ENCODE assay signal across 19 cellular contexts in genomic region chr14:105838591-105839424, GRCh38.
DNase-seq lines count a peak whose midpoint lies in the region; ATAC-seq, FAIRE-seq and TF ChIP-seq lines count a peak whose summit lies in the region.
"Had no signal": no experiment of that assay in that cellular context is flagged by ENCODE, and none has a peak within 500 bp of the region (broad histone marks: within the 10 kb centered on the region; RNA-seq: fewer than 3 reads in every experiment).

No MANE protein-coding gene starts in this region.

- no peak overlapping the region for H3K14ac ChIP-seq in H9 (ENCODE audit: insufficient read depth, low read length)

- H2AK5ac ChIP-seq in H9 (ENCODE audit: insufficient read length, low read length), result no peak overlapping the region

- H3K9me3 ChIP-seq in H9 (ENCODE audit: control insufficient read depth, low read depth, low read length) (peaks cover 92% of the 10 kb centered on the region), kidney (ENCODE audit: control insufficient read depth in 1 of 2, low read length in 2 of 2) (no peaks in the 10 kb centered on the region), SJCRH30 (replicated peaks) (no peaks in the 10 kb centered on the region)

- H3K23ac ChIP-seq in H9 (ENCODE audit: insufficient read length, low read depth, low read length), result no peak overlapping the region

- H3K4me3 ChIP-seq in kidney (ENCODE audit: low read length in 2 of 2), result no peak overlapping the region
- H3K4me3 ChIP-seq in SJCRH30, result no peak overlapping the region
- H3K4me3 ChIP-seq: GM23248 had no signal

- no peaks in the 10 kb centered on the region for H4K20me1 ChIP-seq in H9 (ENCODE audit: control insufficient read depth, insufficient read depth, insufficient read length)

- intact Hi-C loops in CD14-positive monocyte (cut with micrococcal nuclease) (no loop called here), kidney (cut with DNase I) (no loop called here)

- no peaks in the 10 kb centered on the region for H3K27me3 ChIP-seq in H9 (ENCODE audit: insufficient read depth, low read length)
- peaks cover 72% of the 10 kb centered on the region for H3K27me3 ChIP-seq in SJCRH30

- H3K27ac ChIP-seq in H9 (ENCODE audit: insufficient read length, low read depth, low read length), result no peak overlapping the region
- no peak overlapping the region for H3K27ac ChIP-seq in kidney (ENCODE audit: low read depth in 2 of 2, low read length in 2 of 2)
- no peak overlapping the region for H3K27ac ChIP-seq in SJCRH30
- H3K27ac ChIP-seq: GM23248, KMS-11, RWPE1 had no signal

- H3K4me1 Mint-ChIP-seq in CD14-positive monocyte, result no peaks in the 10 kb centered on the region
- no peaks in the 10 kb centered on the region for H3K4me1 Mint-ChIP-seq in H9
- peaks cover 37 to 68% of the 10 kb centered on the region in 2 donors for H3K4me1 Mint-ChIP-seq in stimulated activated naive B cell treated with anti-CD40 and anti-IgM and Interleukin-4, amounts not matched to agents 10 μg/mL and 1 μg/mL and 100 μg/mL, for 72 hours
- H3K4me1 Mint-ChIP-seq: CD4-positive, alpha-beta memory T cell had no signal

- H3K23me2 ChIP-seq in H9 (ENCODE audit: insufficient read length, low read depth, low read length, poor library complexity, severe bottlenecking), result no peaks in the 10 kb centered on the region

- no peak overlapping the region for H2BK20ac ChIP-seq in H9 (ENCODE audit: low read depth, low read length, poor library complexity, severe bottlenecking)

- no peak overlapping the region for H4K91ac ChIP-seq in H9 (ENCODE audit: insufficient read length, low read depth, low read length)

- H4K5ac ChIP-seq in H9 (ENCODE audit: insufficient read length, low read depth, low read length), result no peak overlapping the region

- no peak overlapping the region for H2BK15ac ChIP-seq in H9 (ENCODE audit: low read depth, low read length)

- H3T11ph ChIP-seq in H9 (ENCODE audit: low read length), result no peak overlapping the region

- H3K56ac ChIP-seq in H9 (ENCODE audit: insufficient read length, low read depth, low read length), result no peak overlapping the region

- no peak for TF ChIP-seq CTCF in CD14-positive monocyte (IDR thresholded peaks at IDR 0.05)
- no peak for TF ChIP-seq CTCF in H9 (conservative IDR thresholded peaks at IDR 0.05)
- no peak for TF ChIP-seq CTCF in kidney (IDR thresholded peaks at IDR 0.05; ENCODE audit: borderline replicate concordance, extremely low read depth, insufficient read depth)

- no peak overlapping the region for H2AFZ ChIP-seq in H9 (ENCODE audit: low read length)
- H2AFZ ChIP-seq: GM23248 had no signal

- H3K4me3 Mint-ChIP-seq in CD14-positive monocyte (no peak overlapping the region), H9 (no peak overlapping the region)
- peak overlapping the region in 1 of 2 donors; percentile 32 for H3K4me3 Mint-ChIP-seq in stimulated activated naive B cell treated with anti-CD40 and anti-IgM and Interleukin-4, amounts not matched to agents 10 μg/mL and 1 μg/mL and 100 μg/mL, for 72 hours
- H3K4me3 Mint-ChIP-seq: CD4-positive, alpha-beta memory T cell had no signal

- no peak overlapping the region for H4K8ac ChIP-seq in H9 (replicated peaks; ENCODE audit: insufficient read length, low read depth, low read length)

- H3K27ac Mint-ChIP-seq in CD14-positive monocyte (no peak overlapping the region), H9 (no peak overlapping the region)
- H3K27ac Mint-ChIP-seq in stimulated activated naive B cell treated with anti-CD40 and anti-IgM and Interleukin-4, amounts not matched to agents 10 μg/mL and 1 μg/mL and 100 μg/mL, for 72 hours, result peak overlapping the region; percentile 94
- H3K27ac Mint-ChIP-seq: CD4-positive, alpha-beta memory T cell had no signal

- ATAC-seq in stimulated activated naive B cell treated with anti-CD40 and anti-IgM and Interleukin-4, amounts not matched to agents 10 μg/mL and 1 μg/mL and 100 μg/mL, for 72 hours (replicated peaks), result no peak
- no peak for ATAC-seq in HG02610 (IDR thresholded peaks at IDR 0.05; ENCODE audit: unreplicated experiment)
- ATAC-seq: HCT116, PC-3 had no signal

- no CpG with 5 or more reads among the region's 15 CpGs for WGBS in H9 (ENCODE audit: extremely low coverage, insufficient read length, low lambda C conversion rate)

- peak; percentile 37 for DNase-seq in CD14-positive monocyte (ENCODE audit: low spot score)
- DNase-seq in H9, result peak; percentile 10
- DNase-seq in kidney, result peak; percentile 51
- DNase-seq in stimulated activated naive B cell treated with anti-CD40 and anti-IgM and Interleukin-4, amounts not matched to agents 10 μg/mL and 1 μg/mL and 100 μg/mL, for 72 hours, result no peak
- DNase-seq in globus pallidus (ENCODE audit: low spot score), result no peak
- DNase-seq in SJCRH30, result no peak
- DNase-seq: Calu3; CD4-positive, alpha-beta memory T cell; GM23248; NCI-H1436 treated with DMSO at 0.1 percent for 48 hours; NCI-H2029 treated with DMSO at 0.1 percent for 48 hours; NCI-H2171 treated with DMSO at 0.1 percent for 48 hours; NCI-H446 treated with DMSO at 0.1 percent for 48 hours; NCI-H774; PC-3 had no signal

- no peak overlapping the region for H2BK12ac ChIP-seq in H9 (ENCODE audit: insufficient read length, low read depth, low read length)

- no peaks in the 10 kb centered on the region for H3K79me1 ChIP-seq in H9 (ENCODE audit: insufficient read depth, low read depth, low read length, poor library complexity, severe bottlenecking)

- H3K36me3 ChIP-seq in kidney (ENCODE audit: control insufficient read depth in 1 of 2, insufficient read depth in 2 of 2, low read length in 2 of 2) (no peaks in the 10 kb centered on the region), SJCRH30 (no peaks in the 10 kb centered on the region)

- H3K9ac ChIP-seq in H9 (ENCODE audit: extremely low read depth, insufficient read length, low read length), result no peak overlapping the region
- H3K9ac ChIP-seq in kidney (ENCODE audit: low read length in 2 of 2), result no peak overlapping the region
- H3K9ac ChIP-seq: GM23248, KMS-11 had no signal

- H3K18ac ChIP-seq in H9 (ENCODE audit: insufficient read length, low read depth, low read length), result no peak overlapping the region

- H3K79me2 ChIP-seq in H9 (ENCODE audit: insufficient read depth, low read length), result no peaks in the 10 kb centered on the region

- no peaks in the 10 kb centered on the region for H3K4me1 ChIP-seq in H9 (ENCODE audit: insufficient read depth, low read length)
- H3K4me1 ChIP-seq in kidney (ENCODE audit: control insufficient read depth in 1 of 2, insufficient read depth in 1 of 2, low read depth in 1 of 2, low read length in 2 of 2), result peaks cover 0 to 3% of the 10 kb centered on the region in 2 donors
- H3K4me1 ChIP-seq in SJCRH30, result no peaks in the 10 kb centered on the region

- H2BK120ac ChIP-seq in H9 (ENCODE audit: low read depth, low read length, poor library complexity, severe bottlenecking), result no peak overlapping the region

- no peak overlapping the region for H2BK5ac ChIP-seq in H9 (ENCODE audit: insufficient read length, low read length)

- no peak overlapping the region for H3K4me2 ChIP-seq in H9 (ENCODE audit: insufficient read depth, insufficient read length, low read length)
- H3K4me2 ChIP-seq: KMS-11 had no signal

- no peak overlapping the region for H3K4ac ChIP-seq in H9 (ENCODE audit: low read depth, low read length)

- H3K36me3 Mint-ChIP-seq in CD14-positive monocyte (no peaks in the 10 kb centered on the region), H9 (ENCODE audit: insufficient read depth in 1 of 3, low read depth in 3 of 3) (peaks cover 19 to 43% (median 24%) of the 10 kb centered on the region in 3 experiments; a peak in 6 of 7 replicates)
- peaks cover 41 to 48% of the 10 kb centered on the region in 2 donors for H3K36me3 Mint-ChIP-seq in stimulated activated naive B cell treated with anti-CD40 and anti-IgM and Interleukin-4, amounts not matched to agents 10 μg/mL and 1 μg/mL and 100 μg/mL, for 72 hours
- H3K36me3 Mint-ChIP-seq: CD4-positive, alpha-beta memory T cell had no signal

- peaks cover 0 to 2% (median 0%) of the 10 kb centered on the region in 3 donors for H3K27me3 Mint-ChIP-seq in CD14-positive monocyte (ENCODE audit: low read depth in 3 of 3)
- H3K27me3 Mint-ChIP-seq in H9 (ENCODE audit: low read depth), result peaks cover 6% of the 10 kb centered on the region
- no peaks in the 10 kb centered on the region for H3K27me3 Mint-ChIP-seq in stimulated activated naive B cell treated with anti-CD40 and anti-IgM and Interleukin-4, amounts not matched to agents 10 μg/mL and 1 μg/mL and 100 μg/mL, for 72 hours

- no peak for FAIRE-seq in kidney (lab: Jason Lieb, UNC)

- H3K9me3 Mint-ChIP-seq in CD14-positive monocyte (no peaks in the 10 kb centered on the region), H9 (peaks cover 72 to 91% of the 10 kb centered on the region in 2 experiments)
- no peaks in the 10 kb centered on the region for H3K9me3 Mint-ChIP-seq in stimulated activated naive B cell treated with anti-CD40 and anti-IgM and Interleukin-4, amounts not matched to agents 10 μg/mL and 1 μg/mL and 100 μg/mL, for 72 hours
- H3K9me3 Mint-ChIP-seq: CD4-positive, alpha-beta memory T cell had no signal

Comparison
In these comparisons a context has a peak if more than half of its experiments do, and no peak if none do; other contexts are left out.
1. DNase-seq: peak in CD14-positive monocyte (single experiment), H9 (single experiment) and kidney (single experiment); none in stimulated activated naive B cell treated with anti-CD40 and anti-IgM and Interleukin-4, amounts not matched to agents 10 μg/mL and 1 μg/mL and 100 μg/mL, for 72 hours (single experiment), globus pallidus (single experiment) and SJCRH30 (0 of 2).